Comparison of ENCODE assay signal across 20 cellular contexts in the genomic region with DNA sequence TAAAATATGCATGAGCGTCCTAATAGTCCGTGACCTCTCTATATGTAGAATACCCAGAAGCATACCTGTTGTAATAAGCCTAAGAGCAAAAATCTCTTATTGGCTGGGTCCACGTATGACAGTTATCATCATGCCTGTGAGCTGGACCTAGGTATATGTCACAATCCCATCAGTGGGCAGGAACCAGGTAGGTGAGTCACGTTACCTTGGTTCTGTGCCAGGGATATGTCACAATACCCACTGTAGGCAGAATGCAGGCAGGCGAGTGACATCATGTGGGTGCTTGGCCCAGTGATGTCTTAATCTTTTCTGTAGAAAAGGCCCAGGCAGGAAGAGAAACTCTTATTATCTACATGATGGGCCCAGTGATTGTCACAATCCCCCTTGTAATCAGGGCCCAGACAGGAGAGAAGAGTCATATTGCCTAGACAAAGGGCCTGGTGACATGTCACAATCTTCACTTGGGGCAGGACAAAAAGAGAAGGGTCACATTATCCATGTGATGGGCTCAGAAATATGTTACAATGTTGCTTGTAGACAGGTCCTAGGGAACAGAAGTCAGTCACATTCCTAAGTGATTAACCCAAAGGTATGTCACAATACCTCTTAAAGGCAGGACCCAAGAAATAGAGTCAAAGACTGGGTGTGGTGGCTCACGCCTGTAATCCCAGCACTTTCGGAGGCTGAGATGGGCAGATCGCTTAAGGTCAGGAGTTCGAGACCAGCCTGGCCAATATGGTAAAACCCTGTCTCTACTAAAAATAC. TPM values are rescaled to one million over a fixed set of nuclear protein-coding genes. Genes with fewer than 3 reads are reported as not detected.
DNase-seq lines count a peak whose midpoint lies in the region.
"Had no signal": no experiment of that assay in that cellular context is flagged by ENCODE, and none has a peak within 500 bp of the region (broad histone marks: within the 10 kb centered on the region; RNA-seq: fewer than 3 reads in every experiment).

No MANE protein-coding gene starts in this region.

- H3K4me3 Mint-ChIP-seq in activated CD4-positive, alpha-beta memory T cell treated with anti-CD3 and anti-CD28 coated beads for 36 hours = no peak overlapping the region
- H3K4me3 Mint-ChIP-seq in activated CD4-positive, alpha-beta memory T cell treated with anti-CD3 and anti-CD28 coated beads, Interleukin-2, amount 10 ng/mL, durations not matched to agents 7 days and 5 days = no peak overlapping the region
- H3K4me3 Mint-ChIP-seq: CD8-positive, alpha-beta memory T cell had no signal

- no peaks in the 10 kb centered on the region for H3K36me3 Mint-ChIP-seq in activated CD4-positive, alpha-beta memory T cell treated with anti-CD3 and anti-CD28 coated beads for 36 hours
- no peaks in the 10 kb centered on the region for H3K36me3 Mint-ChIP-seq in activated CD4-positive, alpha-beta memory T cell treated with anti-CD3 and anti-CD28 coated beads, Interleukin-2, amount 10 ng/mL, durations not matched to agents 7 days and 5 days (ENCODE audit: low read depth)
- H3K36me3 Mint-ChIP-seq: CD8-positive, alpha-beta memory T cell had no signal

- intact Hi-C loops in activated CD4-positive, alpha-beta memory T cell treated with anti-CD3 and anti-CD28 coated beads for 36 hours (cut with micrococcal nuclease) = no loop called here
- intact Hi-C loops in posterior cingulate gyrus (cut with DNase I) = loop anchor here (10.0 kb wide), 1 partner anchor 494 kb away; a partner anchor contains a TSS

- POLR2A ChIA-PET in activated CD4-positive, alpha-beta memory T cell treated with anti-CD3 and anti-CD28 coated beads for 36 hours (lab: Charles Lee) = no interaction called here
- POLR2A ChIA-PET in activated CD4-positive, alpha-beta memory T cell treated with anti-CD3 and anti-CD28 coated beads, Interleukin-2, amount 10 ng/mL, durations not matched to agents 7 days and 5 days (lab: Charles Lee) = no interaction called here

- peaks cover 9% of the 10 kb centered on the region for H3K4me1 Mint-ChIP-seq in activated CD4-positive, alpha-beta memory T cell treated with anti-CD3 and anti-CD28 coated beads for 36 hours (ENCODE audit: low read depth)
- peaks cover 1% of the 10 kb centered on the region for H3K4me1 Mint-ChIP-seq in activated CD4-positive, alpha-beta memory T cell treated with anti-CD3 and anti-CD28 coated beads, Interleukin-2, amount 10 ng/mL, durations not matched to agents 7 days and 5 days

- no peaks in the 10 kb centered on the region for H3K27me3 Mint-ChIP-seq in activated CD4-positive, alpha-beta memory T cell treated with anti-CD3 and anti-CD28 coated beads for 36 hours
- H3K27me3 Mint-ChIP-seq in activated CD4-positive, alpha-beta memory T cell treated with anti-CD3 and anti-CD28 coated beads, Interleukin-2, amount 10 ng/mL, durations not matched to agents 7 days and 5 days = no peaks in the 10 kb centered on the region

- CTCF ChIA-PET in activated CD4-positive, alpha-beta memory T cell treated with anti-CD3 and anti-CD28 coated beads for 36 hours (lab: Charles Lee) = interaction anchor here (1.1 kb wide), 1 partner anchor 118 kb away, joined by 3 read pairs; no protein-coding TSS in a partner anchor
- CTCF ChIA-PET in activated CD4-positive, alpha-beta memory T cell treated with anti-CD3 and anti-CD28 coated beads, Interleukin-2, amount 10 ng/mL, durations not matched to agents 7 days and 5 days (lab: Charles Lee) = no interaction called here

- no peak overlapping the region for H3K27ac Mint-ChIP-seq in activated CD4-positive, alpha-beta memory T cell treated with anti-CD3 and anti-CD28 coated beads for 36 hours
- no peak overlapping the region for H3K27ac Mint-ChIP-seq in activated CD4-positive, alpha-beta memory T cell treated with anti-CD3 and anti-CD28 coated beads, Interleukin-2, amount 10 ng/mL, durations not matched to agents 7 days and 5 days
- H3K27ac Mint-ChIP-seq: CD8-positive, alpha-beta memory T cell had no signal

- peak overlapping the region; percentile 87 for H3K27ac ChIP-seq in epithelial cell of prostate
- H3K27ac ChIP-seq: A549; BLaER1 treated with 17β-estradiol and CSF1 and Interleukin-3, amounts not matched to agents 10 nM and 100 nM; KMS-11 had no signal

- peak; percentile 24 for DNase-seq in activated CD4-positive, alpha-beta memory T cell treated with anti-CD3 and anti-CD28 coated beads for 36 hours
- no peak for DNase-seq in activated CD4-positive, alpha-beta memory T cell treated with anti-CD3 and anti-CD28 coated beads, Interleukin-2, amount 10 ng/mL, durations not matched to agents 7 days and 5 days
- DNase-seq in RKO (ENCODE audit: low spot score) (peak; percentile 8), epithelial cell of prostate (ENCODE audit: low read depth, low spot score) (peak; percentile 77), renal cortical epithelial cell (ENCODE audit: low read depth) (peak; percentile 6), posterior cingulate gyrus (no peak), foreskin melanocyte (no peak), medulla oblongata (ENCODE audit: extremely low spot score) (no peak)
- DNase-seq: CD8-positive, alpha-beta memory T cell; GF-D8; MG63; NCI-H1105 treated with DMSO at 0.1 percent for 48 hours; NCI-H1694 treated with DMSO at 0.1 percent for 48 hours; NCI-H2107; NCI-H226; NCI-H526 treated with DMSO at 0.1 percent for 48 hours; NK-92 treated with Interleukin-12 subunit alpha and Interleukin-12 subunit beta, amount 100 ng/mL, for 24 hours had no signal

- H3K9me3 Mint-ChIP-seq in activated CD4-positive, alpha-beta memory T cell treated with anti-CD3 and anti-CD28 coated beads for 36 hours = no peaks in the 10 kb centered on the region
- peaks cover 38% of the 10 kb centered on the region for H3K9me3 Mint-ChIP-seq in activated CD4-positive, alpha-beta memory T cell treated with anti-CD3 and anti-CD28 coated beads, Interleukin-2, amount 10 ng/mL, durations not matched to agents 7 days and 5 days
- H3K9me3 Mint-ChIP-seq: CD8-positive, alpha-beta memory T cell had no signal

RNA-seq across cellular contexts. Expression of a gene that starts 12.9 kb away (rescaled TPM):
- total RNA-seq in activated CD4-positive, alpha-beta memory T cell treated with anti-CD3 and anti-CD28 coated beads for 36 hours = 10 to 100 TPM; 23.6 TPM
- total RNA-seq in activated CD4-positive, alpha-beta memory T cell treated with anti-CD3 and anti-CD28 coated beads, Interleukin-2, amount 10 ng/mL, durations not matched to agents 7 days and 5 days = 10 to 100 TPM; 22.5 to 24.5 TPM
- 16.5 and 33.0 TPM in 2 replicates for total RNA-seq in renal cortical epithelial cell

Comparison
In these comparisons a context has a peak if more than half of its experiments do, and no peak if none do; other contexts are left out.
1. DNase-seq: peak in activated CD4-positive, alpha-beta memory T cell treated with anti-CD3 and anti-CD28 coated beads for 36 hours (single experiment), RKO (single experiment), epithelial cell of prostate (single experiment) and renal cortical epithelial cell (single experiment); none in activated CD4-positive, alpha-beta memory T cell treated with anti-CD3 and anti-CD28 coated beads, Interleukin-2, amount 10 ng/mL, durations not matched to agents 7 days and 5 days (single experiment), posterior cingulate gyrus (0 of 10), foreskin melanocyte (single experiment) and medulla oblongata (single experiment).